ENCODE assay signal across 13 cellular contexts in the genomic region with DNA sequence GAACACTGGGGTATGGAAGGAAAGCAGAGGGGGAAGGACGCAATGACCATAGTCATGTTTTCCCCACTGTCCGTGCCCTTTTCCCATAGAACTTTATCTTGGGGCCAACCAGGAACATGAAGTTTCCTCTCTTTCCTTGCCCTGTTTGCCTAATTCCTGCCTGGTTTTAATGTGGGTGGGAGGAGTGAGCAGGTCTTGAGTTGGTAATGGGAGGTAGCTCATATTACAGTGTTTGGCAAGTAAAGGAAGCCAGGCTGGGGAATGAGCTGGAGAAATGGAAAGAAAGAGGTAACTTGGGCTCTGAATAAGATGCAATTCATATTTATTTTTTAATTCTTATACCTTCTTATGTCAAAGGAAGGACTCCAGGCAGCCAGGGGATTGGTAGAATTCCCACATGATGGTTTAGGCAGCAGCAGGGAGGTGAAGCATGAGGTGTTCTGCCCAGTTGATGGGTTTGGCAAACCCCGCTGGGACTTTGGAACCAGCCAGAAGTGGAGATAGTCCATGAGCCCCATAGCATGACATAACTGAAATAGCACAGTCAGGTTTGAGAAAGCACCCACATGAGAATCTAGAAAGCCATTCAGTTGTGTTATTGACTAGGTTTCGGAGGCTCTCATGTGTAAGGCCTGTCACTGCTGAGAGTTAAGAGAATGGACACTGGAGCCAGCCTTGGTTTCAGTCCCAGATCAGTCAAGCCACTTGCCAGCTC.
DNase-seq lines count a peak whose midpoint lies in the region; ATAC-seq and TF ChIP-seq lines count a peak whose summit lies in the region.
"Had no signal": no experiment of that assay in that cellular context is flagged by ENCODE, and none has a peak within 500 bp of the region (broad histone marks: within the 10 kb centered on the region; RNA-seq: fewer than 3 reads in every experiment).

No MANE protein-coding gene starts in this region.

- H3K4me3 Mint-ChIP-seq in WTC11, result no peak overlapping the region
- H3K4me3 Mint-ChIP-seq: activated CD4-positive, alpha-beta memory T cell treated with anti-CD3 and anti-CD28 coated beads, Interleukin-2, amount 10 ng/mL, durations not matched to agents 7 days and 5 days; CD4-positive, CD25-positive, alpha-beta regulatory T cell had no signal

- peaks cover 9% of the 10 kb centered on the region for H3K4me1 Mint-ChIP-seq in WTC11
- H3K4me1 Mint-ChIP-seq: CD4-positive, CD25-positive, alpha-beta regulatory T cell had no signal

- H3K36me3 Mint-ChIP-seq in WTC11, result peaks cover 33% of the 10 kb centered on the region

- H3K27me3 Mint-ChIP-seq in WTC11 (ENCODE audit: low read depth), result no peaks in the 10 kb centered on the region
- H3K27me3 Mint-ChIP-seq: activated CD4-positive, alpha-beta memory T cell treated with anti-CD3 and anti-CD28 coated beads, Interleukin-2, amount 10 ng/mL, durations not matched to agents 7 days and 5 days; CD4-positive, CD25-positive, alpha-beta regulatory T cell had no signal

- POLR2A ChIA-PET in WTC11 (lab: Charles Lee), result no interaction called here

- no peaks in the 10 kb centered on the region for H3K9me3 Mint-ChIP-seq in WTC11
- H3K9me3 Mint-ChIP-seq: activated CD4-positive, alpha-beta memory T cell treated with anti-CD3 and anti-CD28 coated beads, Interleukin-2, amount 10 ng/mL, durations not matched to agents 7 days and 5 days had no signal

- CTCF ChIA-PET in WTC11 (lab: Charles Lee), result interaction anchor here (1.0 to 2.4 kb wide), 3 partner anchors 15 to 330 kb away, joined by 3 to 24 read pairs (median 5); no protein-coding TSS in a partner anchor

- no peak overlapping the region for H3K27ac Mint-ChIP-seq in WTC11
- H3K27ac Mint-ChIP-seq: activated CD4-positive, alpha-beta memory T cell treated with anti-CD3 and anti-CD28 coated beads, Interleukin-2, amount 10 ng/mL, durations not matched to agents 7 days and 5 days had no signal

- no peak for TF ChIP-seq CTCF in WTC11 (IDR thresholded peaks at IDR 0.05)

- no peak for DNase-seq in WTC11 (ENCODE audit: low spot score)
- DNase-seq in H4 (ENCODE audit: low spot score), result no peak
- DNase-seq in superior temporal gyrus (ENCODE audit: extremely low spot score), result no peak
- DNase-seq in mucosa of gallbladder (ENCODE audit: low spot score), result no peak
- no peak for DNase-seq in retina
- DNase-seq: activated CD4-positive, alpha-beta memory T cell treated with anti-CD3 and anti-CD28 coated beads, Interleukin-2, amount 10 ng/mL, durations not matched to agents 7 days and 5 days; CD4-positive, CD25-positive, alpha-beta regulatory T cell; hypothalamus; MV-4-11; NCI-H524 treated with DMSO at 0.1 percent for 48 hours had no signal

- peak; percentile 90 for ATAC-seq in GM18502 (IDR thresholded peaks at IDR 0.05; ENCODE audit: poor library complexity, unreplicated experiment)
- peak; percentile 65 for ATAC-seq in GM19463 (IDR thresholded peaks at IDR 0.05; ENCODE audit: unreplicated experiment)
- ATAC-seq in HG02885 (IDR thresholded peaks at IDR 0.05; ENCODE audit: poor library complexity, unreplicated experiment), result peak; percentile 73
- peak; percentile 57 for ATAC-seq in WTC11

TF ChIP-seq in WTC11, 78 proteins besides CTCF, POLR2A, EP300 and RAD21 (continues in another document):
- no peak for TF ChIP-seq FOXK1 (CRISPR knock-in tag; IDR thresholded peaks at IDR 0.05)
- TF ChIP-seq, protein P1, sequence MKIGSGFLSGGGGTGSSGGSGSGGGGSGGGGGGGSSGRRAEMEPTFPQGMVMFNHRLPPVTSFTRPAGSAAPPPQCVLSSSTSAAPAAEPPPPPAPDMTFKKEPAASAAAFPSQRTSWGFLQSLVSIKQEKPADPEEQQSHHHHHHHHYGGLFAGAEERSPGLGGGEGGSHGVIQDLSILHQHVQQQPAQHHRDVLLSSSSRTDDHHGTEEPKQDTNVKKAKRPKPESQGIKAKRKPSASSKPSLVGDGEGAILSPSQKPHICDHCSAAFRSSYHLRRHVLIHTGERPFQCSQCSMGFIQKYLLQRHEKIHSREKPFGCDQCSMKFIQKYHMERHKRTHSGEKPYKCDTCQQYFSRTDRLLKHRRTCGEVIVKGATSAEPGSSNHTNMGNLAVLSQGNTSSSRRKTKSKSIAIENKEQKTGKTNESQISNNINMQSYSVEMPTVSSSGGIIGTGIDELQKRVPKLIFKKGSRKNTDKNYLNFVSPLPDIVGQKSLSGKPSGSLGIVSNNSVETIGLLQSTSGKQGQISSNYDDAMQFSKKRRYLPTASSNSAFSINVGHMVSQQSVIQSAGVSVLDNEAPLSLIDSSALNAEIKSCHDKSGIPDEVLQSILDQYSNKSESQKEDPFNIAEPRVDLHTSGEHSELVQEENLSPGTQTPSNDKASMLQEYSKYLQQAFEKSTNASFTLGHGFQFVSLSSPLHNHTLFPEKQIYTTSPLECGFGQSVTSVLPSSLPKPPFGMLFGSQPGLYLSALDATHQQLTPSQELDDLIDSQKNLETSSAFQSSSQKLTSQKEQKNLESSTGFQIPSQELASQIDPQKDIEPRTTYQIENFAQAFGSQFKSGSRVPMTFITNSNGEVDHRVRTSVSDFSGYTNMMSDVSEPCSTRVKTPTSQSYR (CRISPR knock-in tag; IDR thresholded peaks at IDR 0.05), result no peak
- no peak for TF ChIP-seq JUN (CRISPR knock-in tag; IDR thresholded peaks at IDR 0.05)
- TF ChIP-seq SMAD4 (CRISPR knock-in tag; IDR thresholded peaks at IDR 0.05), result no peak
- no peak for TF ChIP-seq ETV6 (CRISPR knock-in tag; IDR thresholded peaks at IDR 0.05)
- TF ChIP-seq ZNF423 (CRISPR knock-in tag; IDR thresholded peaks at IDR 0.05), result no peak
- TF ChIP-seq, protein P2, sequence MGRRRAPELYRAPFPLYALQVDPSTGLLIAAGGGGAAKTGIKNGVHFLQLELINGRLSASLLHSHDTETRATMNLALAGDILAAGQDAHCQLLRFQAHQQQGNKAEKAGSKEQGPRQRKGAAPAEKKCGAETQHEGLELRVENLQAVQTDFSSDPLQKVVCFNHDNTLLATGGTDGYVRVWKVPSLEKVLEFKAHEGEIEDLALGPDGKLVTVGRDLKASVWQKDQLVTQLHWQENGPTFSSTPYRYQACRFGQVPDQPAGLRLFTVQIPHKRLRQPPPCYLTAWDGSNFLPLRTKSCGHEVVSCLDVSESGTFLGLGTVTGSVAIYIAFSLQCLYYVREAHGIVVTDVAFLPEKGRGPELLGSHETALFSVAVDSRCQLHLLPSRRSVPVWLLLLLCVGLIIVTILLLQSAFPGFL (CRISPR knock-in tag; IDR thresholded peaks at IDR 0.05; ENCODE audit: borderline replicate concordance), result no peak
- no peak for TF ChIP-seq CBFB (CRISPR knock-in tag; IDR thresholded peaks at IDR 0.05; ENCODE audit: low read depth)
- TF ChIP-seq, protein P3, sequence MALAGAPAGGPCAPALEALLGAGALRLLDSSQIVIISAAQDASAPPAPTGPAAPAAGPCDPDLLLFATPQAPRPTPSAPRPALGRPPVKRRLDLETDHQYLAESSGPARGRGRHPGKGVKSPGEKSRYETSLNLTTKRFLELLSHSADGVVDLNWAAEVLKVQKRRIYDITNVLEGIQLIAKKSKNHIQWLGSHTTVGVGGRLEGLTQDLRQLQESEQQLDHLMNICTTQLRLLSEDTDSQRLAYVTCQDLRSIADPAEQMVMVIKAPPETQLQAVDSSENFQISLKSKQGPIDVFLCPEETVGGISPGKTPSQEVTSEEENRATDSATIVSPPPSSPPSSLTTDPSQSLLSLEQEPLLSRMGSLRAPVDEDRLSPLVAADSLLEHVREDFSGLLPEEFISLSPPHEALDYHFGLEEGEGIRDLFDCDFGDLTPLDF (CRISPR knock-in tag; IDR thresholded peaks at IDR 0.05), result no peak
- TF ChIP-seq GTF2I (CRISPR knock-in tag; conservative IDR thresholded peaks at IDR 0.05), result no peak
- TF ChIP-seq RORB (CRISPR knock-in tag; IDR thresholded peaks at IDR 0.05), result no peak
- no peak for TF ChIP-seq GABPB1 (CRISPR knock-in tag; IDR thresholded peaks at IDR 0.05)
- TF ChIP-seq, protein P4, sequence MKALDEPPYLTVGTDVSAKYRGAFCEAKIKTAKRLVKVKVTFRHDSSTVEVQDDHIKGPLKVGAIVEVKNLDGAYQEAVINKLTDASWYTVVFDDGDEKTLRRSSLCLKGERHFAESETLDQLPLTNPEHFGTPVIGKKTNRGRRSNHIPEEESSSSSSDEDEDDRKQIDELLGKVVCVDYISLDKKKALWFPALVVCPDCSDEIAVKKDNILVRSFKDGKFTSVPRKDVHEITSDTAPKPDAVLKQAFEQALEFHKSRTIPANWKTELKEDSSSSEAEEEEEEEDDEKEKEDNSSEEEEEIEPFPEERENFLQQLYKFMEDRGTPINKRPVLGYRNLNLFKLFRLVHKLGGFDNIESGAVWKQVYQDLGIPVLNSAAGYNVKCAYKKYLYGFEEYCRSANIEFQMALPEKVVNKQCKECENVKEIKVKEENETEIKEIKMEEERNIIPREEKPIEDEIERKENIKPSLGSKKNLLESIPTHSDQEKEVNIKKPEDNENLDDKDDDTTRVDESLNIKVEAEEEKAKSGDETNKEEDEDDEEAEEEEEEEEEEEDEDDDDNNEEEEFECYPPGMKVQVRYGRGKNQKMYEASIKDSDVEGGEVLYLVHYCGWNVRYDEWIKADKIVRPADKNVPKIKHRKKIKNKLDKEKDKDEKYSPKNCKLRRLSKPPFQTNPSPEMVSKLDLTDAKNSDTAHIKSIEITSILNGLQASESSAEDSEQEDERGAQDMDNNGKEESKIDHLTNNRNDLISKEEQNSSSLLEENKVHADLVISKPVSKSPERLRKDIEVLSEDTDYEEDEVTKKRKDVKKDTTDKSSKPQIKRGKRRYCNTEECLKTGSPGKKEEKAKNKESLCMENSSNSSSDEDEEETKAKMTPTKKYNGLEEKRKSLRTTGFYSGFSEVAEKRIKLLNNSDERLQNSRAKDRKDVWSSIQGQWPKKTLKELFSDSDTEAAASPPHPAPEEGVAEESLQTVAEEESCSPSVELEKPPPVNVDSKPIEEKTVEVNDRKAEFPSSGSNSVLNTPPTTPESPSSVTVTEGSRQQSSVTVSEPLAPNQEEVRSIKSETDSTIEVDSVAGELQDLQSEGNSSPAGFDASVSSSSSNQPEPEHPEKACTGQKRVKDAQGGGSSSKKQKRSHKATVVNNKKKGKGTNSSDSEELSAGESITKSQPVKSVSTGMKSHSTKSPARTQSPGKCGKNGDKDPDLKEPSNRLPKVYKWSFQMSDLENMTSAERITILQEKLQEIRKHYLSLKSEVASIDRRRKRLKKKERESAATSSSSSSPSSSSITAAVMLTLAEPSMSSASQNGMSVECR (CRISPR knock-in tag; IDR thresholded peaks at IDR 0.05; ENCODE audit: borderline replicate concordance), result no peak
- TF ChIP-seq, protein P5, sequence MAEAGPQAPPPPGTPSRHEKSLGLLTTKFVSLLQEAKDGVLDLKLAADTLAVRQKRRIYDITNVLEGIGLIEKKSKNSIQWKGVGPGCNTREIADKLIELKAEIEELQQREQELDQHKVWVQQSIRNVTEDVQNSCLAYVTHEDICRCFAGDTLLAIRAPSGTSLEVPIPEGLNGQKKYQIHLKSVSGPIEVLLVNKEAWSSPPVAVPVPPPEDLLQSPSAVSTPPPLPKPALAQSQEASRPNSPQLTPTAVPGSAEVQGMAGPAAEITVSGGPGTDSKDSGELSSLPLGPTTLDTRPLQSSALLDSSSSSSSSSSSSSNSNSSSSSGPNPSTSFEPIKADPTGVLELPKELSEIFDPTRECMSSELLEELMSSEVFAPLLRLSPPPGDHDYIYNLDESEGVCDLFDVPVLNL (CRISPR knock-in tag; IDR thresholded peaks at IDR 0.05; ENCODE audit: borderline replicate concordance, low read depth), result no peak
